ENCODE assay signal across 12 cellular contexts in the genomic region with DNA sequence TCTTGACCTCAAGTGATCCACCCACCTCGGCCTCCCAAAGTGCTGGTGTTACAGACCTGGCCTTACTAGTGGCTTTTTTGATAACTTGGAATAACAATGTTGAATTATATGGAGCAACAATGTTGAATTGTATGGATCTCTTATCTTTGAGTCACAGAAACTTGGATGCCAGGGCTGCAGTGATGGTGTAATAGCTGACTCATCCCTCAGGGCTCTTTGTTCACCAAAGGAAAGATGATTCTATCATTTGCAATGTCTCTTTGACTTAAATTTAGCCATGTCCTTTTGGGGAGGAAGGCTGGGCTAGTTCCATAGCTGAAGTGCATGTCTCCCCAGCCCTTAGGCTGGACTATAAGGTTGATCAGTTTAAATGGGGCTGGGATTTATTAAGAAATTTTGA.
DNase-seq lines count a peak whose midpoint lies in the region; ATAC-seq and TF ChIP-seq lines count a peak whose summit lies in the region.
"Had no signal": no experiment of that assay in that cellular context is flagged by ENCODE, and none has a peak within 500 bp of the region (broad histone marks: within the 10 kb centered on the region; RNA-seq: fewer than 3 reads in every experiment).

No MANE protein-coding gene starts in this region.

- H3K4me1 ChIP-seq in sigmoid colon: no peaks in the 10 kb centered on the region

- H3K27ac Mint-ChIP-seq in activated T-helper 17 cell treated with anti-CD3 and anti-CD28 coated beads, Interleukin-2, amount 50 U/mL, for 72 hours: no peak overlapping the region
- H3K27ac Mint-ChIP-seq: activated naive CD4-positive, alpha-beta T cell treated with anti-CD3 and anti-CD28 coated beads, Interleukin-2, amount 50 U/mL, for 24 hours; CD4-positive, alpha-beta memory T cell; stimulated activated naive CD8-positive, alpha-beta T cell treated with anti-CD3 and anti-CD28 coated beads, Interleukin-15, Interleukin-2, amounts not matched to agents 100 ng/mL and 50 ng/mL, for 24 hours had no signal

- no peak overlapping the region for H3K4me3 ChIP-seq in sigmoid colon
- H3K4me3 ChIP-seq: PC-9 had no signal

- no peak for TF ChIP-seq EP300 in sigmoid colon (IDR thresholded peaks at IDR 0.05)

- ATAC-seq in activated T-helper 17 cell treated with anti-CD3 and anti-CD28 coated beads, Interleukin-2, amount 50 U/mL, for 72 hours (replicated peaks): no peak

- no peak overlapping the region for H3K27ac ChIP-seq in sigmoid colon
- H3K27ac ChIP-seq: PC-9 had no signal

- intact Hi-C loops in sigmoid colon (cut with DNase I): no loop called here

- no peak for TF ChIP-seq POLR2A in sigmoid colon (IDR thresholded peaks at IDR 0.05)

- no peaks in the 10 kb centered on the region for H3K36me3 Mint-ChIP-seq in activated T-helper 17 cell treated with anti-CD3 and anti-CD28 coated beads, Interleukin-2, amount 50 U/mL, for 72 hours (ENCODE audit: low read depth)
- H3K36me3 Mint-ChIP-seq: activated naive CD4-positive, alpha-beta T cell treated with anti-CD3 and anti-CD28 coated beads, Interleukin-2, amount 50 U/mL, for 24 hours; CD4-positive, alpha-beta memory T cell had no signal

- no peaks in the 10 kb centered on the region for H3K36me3 ChIP-seq in sigmoid colon

- H3K27me3 ChIP-seq in sigmoid colon: no peaks in the 10 kb centered on the region

- no peaks in the 10 kb centered on the region for H3K27me3 Mint-ChIP-seq in activated T-helper 17 cell treated with anti-CD3 and anti-CD28 coated beads, Interleukin-2, amount 50 U/mL, for 72 hours
- H3K27me3 Mint-ChIP-seq: activated naive CD4-positive, alpha-beta T cell treated with anti-CD3 and anti-CD28 coated beads, Interleukin-2, amount 50 U/mL, for 24 hours; stimulated activated naive CD8-positive, alpha-beta T cell treated with anti-CD3 and anti-CD28 coated beads, Interleukin-15, Interleukin-2, amounts not matched to agents 100 ng/mL and 50 ng/mL, for 24 hours had no signal

- H3K9me3 ChIP-seq in sigmoid colon: no peaks in the 10 kb centered on the region

- no peak for TF ChIP-seq CTCF in sigmoid colon (IDR thresholded peaks at IDR 0.05)

- WGBS in sigmoid colon, 2 donors: 41 to 86% methylated on average over 1 of the region's 1 CpG

- H3K4me1 Mint-ChIP-seq in activated T-helper 17 cell treated with anti-CD3 and anti-CD28 coated beads, Interleukin-2, amount 50 U/mL, for 72 hours: no peaks in the 10 kb centered on the region
- H3K4me1 Mint-ChIP-seq: activated naive CD4-positive, alpha-beta T cell treated with anti-CD3 and anti-CD28 coated beads, Interleukin-2, amount 50 U/mL, for 24 hours; CD4-positive, alpha-beta memory T cell had no signal

- H3K9me3 Mint-ChIP-seq in activated T-helper 17 cell treated with anti-CD3 and anti-CD28 coated beads, Interleukin-2, amount 50 U/mL, for 72 hours: no peaks in the 10 kb centered on the region
- H3K9me3 Mint-ChIP-seq: activated naive CD4-positive, alpha-beta T cell treated with anti-CD3 and anti-CD28 coated beads, Interleukin-2, amount 50 U/mL, for 24 hours; stimulated activated naive CD8-positive, alpha-beta T cell treated with anti-CD3 and anti-CD28 coated beads, Interleukin-15, Interleukin-2, amounts not matched to agents 100 ng/mL and 50 ng/mL, for 24 hours had no signal

- H3K4me3 Mint-ChIP-seq in activated T-helper 17 cell treated with anti-CD3 and anti-CD28 coated beads, Interleukin-2, amount 50 U/mL, for 72 hours: no peak overlapping the region
- H3K4me3 Mint-ChIP-seq: activated naive CD4-positive, alpha-beta T cell treated with anti-CD3 and anti-CD28 coated beads, Interleukin-2, amount 50 U/mL, for 24 hours; CD4-positive, alpha-beta memory T cell; stimulated activated naive CD8-positive, alpha-beta T cell treated with anti-CD3 and anti-CD28 coated beads, Interleukin-15, Interleukin-2, amounts not matched to agents 100 ng/mL and 50 ng/mL, for 24 hours had no signal

- DNase-seq in AG08395 (ENCODE audit: low spot score) (peak; percentile 93), LHCN-M2 (ENCODE audit: low read depth) (peak; percentile 77), amniotic epithelial cell (ENCODE audit: low read depth) (peak; percentile 94), hepatic stellate cell (ENCODE audit: low spot score) (peak; percentile 70), sigmoid colon (no peak), DMS 273 treated with DMSO at 0.1 percent for 48 hours (lab: John Stamatoyannopoulos, UW) (no peak), CD1c-positive myeloid dendritic cell (ENCODE audit: extremely low spot score) (no peak)
- DNase-seq: CD4-positive, alpha-beta memory T cell had no signal

Comparison
In these comparisons a context has a peak if more than half of its experiments do, and no peak if none do; other contexts are left out.
1. DNase-seq: peak in AG08395 (single experiment), LHCN-M2 (single experiment), amniotic epithelial cell (single experiment) and hepatic stellate cell (single experiment); none in sigmoid colon (single experiment), DMS 273 treated with DMSO at 0.1 percent for 48 hours (single experiment) and CD1c-positive myeloid dendritic cell (single experiment).